1 cellular context compared by ENCODE assay signal in genomic region chr13:40146063-40146462, GRCh38.
TF ChIP-seq lines count a peak whose summit lies in the region.

No MANE protein-coding gene starts in this region.

TF ChIP-seq in WTC11, 78 proteins besides CTCF, POLR2A, EP300 and RAD21 (continued from another document):
- no peak for TF ChIP-seq PRDM15 (CRISPR knock-in tag; IDR thresholded peaks at IDR 0.05)
- TF ChIP-seq, protein P1, sequence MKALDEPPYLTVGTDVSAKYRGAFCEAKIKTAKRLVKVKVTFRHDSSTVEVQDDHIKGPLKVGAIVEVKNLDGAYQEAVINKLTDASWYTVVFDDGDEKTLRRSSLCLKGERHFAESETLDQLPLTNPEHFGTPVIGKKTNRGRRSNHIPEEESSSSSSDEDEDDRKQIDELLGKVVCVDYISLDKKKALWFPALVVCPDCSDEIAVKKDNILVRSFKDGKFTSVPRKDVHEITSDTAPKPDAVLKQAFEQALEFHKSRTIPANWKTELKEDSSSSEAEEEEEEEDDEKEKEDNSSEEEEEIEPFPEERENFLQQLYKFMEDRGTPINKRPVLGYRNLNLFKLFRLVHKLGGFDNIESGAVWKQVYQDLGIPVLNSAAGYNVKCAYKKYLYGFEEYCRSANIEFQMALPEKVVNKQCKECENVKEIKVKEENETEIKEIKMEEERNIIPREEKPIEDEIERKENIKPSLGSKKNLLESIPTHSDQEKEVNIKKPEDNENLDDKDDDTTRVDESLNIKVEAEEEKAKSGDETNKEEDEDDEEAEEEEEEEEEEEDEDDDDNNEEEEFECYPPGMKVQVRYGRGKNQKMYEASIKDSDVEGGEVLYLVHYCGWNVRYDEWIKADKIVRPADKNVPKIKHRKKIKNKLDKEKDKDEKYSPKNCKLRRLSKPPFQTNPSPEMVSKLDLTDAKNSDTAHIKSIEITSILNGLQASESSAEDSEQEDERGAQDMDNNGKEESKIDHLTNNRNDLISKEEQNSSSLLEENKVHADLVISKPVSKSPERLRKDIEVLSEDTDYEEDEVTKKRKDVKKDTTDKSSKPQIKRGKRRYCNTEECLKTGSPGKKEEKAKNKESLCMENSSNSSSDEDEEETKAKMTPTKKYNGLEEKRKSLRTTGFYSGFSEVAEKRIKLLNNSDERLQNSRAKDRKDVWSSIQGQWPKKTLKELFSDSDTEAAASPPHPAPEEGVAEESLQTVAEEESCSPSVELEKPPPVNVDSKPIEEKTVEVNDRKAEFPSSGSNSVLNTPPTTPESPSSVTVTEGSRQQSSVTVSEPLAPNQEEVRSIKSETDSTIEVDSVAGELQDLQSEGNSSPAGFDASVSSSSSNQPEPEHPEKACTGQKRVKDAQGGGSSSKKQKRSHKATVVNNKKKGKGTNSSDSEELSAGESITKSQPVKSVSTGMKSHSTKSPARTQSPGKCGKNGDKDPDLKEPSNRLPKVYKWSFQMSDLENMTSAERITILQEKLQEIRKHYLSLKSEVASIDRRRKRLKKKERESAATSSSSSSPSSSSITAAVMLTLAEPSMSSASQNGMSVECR (CRISPR knock-in tag; IDR thresholded peaks at IDR 0.05; ENCODE audit: borderline replicate concordance), result no peak
- no peak for TF ChIP-seq TEAD4 (CRISPR knock-in tag; IDR thresholded peaks at IDR 0.05)
- no peak for TF ChIP-seq RELA (CRISPR knock-in tag; IDR thresholded peaks at IDR 0.05; ENCODE audit: borderline replicate concordance)
- no peak for TF ChIP-seq HMGA2 (CRISPR knock-in tag; IDR thresholded peaks at IDR 0.05)
- no peak for TF ChIP-seq ZNF396 (CRISPR knock-in tag; IDR thresholded peaks at IDR 0.05; ENCODE audit: borderline replicate concordance)
- no peak for TF ChIP-seq GTF2I (CRISPR knock-in tag; conservative IDR thresholded peaks at IDR 0.05)
- no peak for TF ChIP-seq SMAD4 (CRISPR knock-in tag; IDR thresholded peaks at IDR 0.05)
- TF ChIP-seq ZNF232 (CRISPR knock-in tag; IDR thresholded peaks at IDR 0.05), result no peak
- TF ChIP-seq, protein P2, sequence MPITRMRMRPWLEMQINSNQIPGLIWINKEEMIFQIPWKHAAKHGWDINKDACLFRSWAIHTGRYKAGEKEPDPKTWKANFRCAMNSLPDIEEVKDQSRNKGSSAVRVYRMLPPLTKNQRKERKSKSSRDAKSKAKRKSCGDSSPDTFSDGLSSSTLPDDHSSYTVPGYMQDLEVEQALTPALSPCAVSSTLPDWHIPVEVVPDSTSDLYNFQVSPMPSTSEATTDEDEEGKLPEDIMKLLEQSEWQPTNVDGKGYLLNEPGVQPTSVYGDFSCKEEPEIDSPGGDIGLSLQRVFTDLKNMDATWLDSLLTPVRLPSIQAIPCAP (CRISPR knock-in tag; IDR thresholded peaks at IDR 0.05), result no peak
- TF ChIP-seq ZNF219 (CRISPR knock-in tag; IDR thresholded peaks at IDR 0.05; ENCODE audit: borderline replicate concordance), result no peak
- TF ChIP-seq, protein P3, sequence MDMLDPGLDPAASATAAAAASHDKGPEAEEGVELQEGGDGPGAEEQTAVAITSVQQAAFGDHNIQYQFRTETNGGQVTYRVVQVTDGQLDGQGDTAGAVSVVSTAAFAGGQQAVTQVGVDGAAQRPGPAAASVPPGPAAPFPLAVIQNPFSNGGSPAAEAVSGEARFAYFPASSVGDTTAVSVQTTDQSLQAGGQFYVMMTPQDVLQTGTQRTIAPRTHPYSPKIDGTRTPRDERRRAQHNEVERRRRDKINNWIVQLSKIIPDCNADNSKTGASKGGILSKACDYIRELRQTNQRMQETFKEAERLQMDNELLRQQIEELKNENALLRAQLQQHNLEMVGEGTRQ (CRISPR knock-in tag; IDR thresholded peaks at IDR 0.05), result no peak
- no peak for TF ChIP-seq CREB1 (CRISPR knock-in tag; IDR thresholded peaks at IDR 0.05)
- no peak for TF ChIP-seq CBFB (CRISPR knock-in tag; IDR thresholded peaks at IDR 0.05; ENCODE audit: low read depth)
- TF ChIP-seq KAT7 (CRISPR knock-in tag; IDR thresholded peaks at IDR 0.05; ENCODE audit: borderline replicate concordance), result no peak
- no peak for TF ChIP-seq NFATC4 (CRISPR knock-in tag; IDR thresholded peaks at IDR 0.05)
- no peak for TF ChIP-seq SMAD3 (CRISPR knock-in tag; IDR thresholded peaks at IDR 0.05; ENCODE audit: borderline replicate concordance)
- TF ChIP-seq, protein P4, sequence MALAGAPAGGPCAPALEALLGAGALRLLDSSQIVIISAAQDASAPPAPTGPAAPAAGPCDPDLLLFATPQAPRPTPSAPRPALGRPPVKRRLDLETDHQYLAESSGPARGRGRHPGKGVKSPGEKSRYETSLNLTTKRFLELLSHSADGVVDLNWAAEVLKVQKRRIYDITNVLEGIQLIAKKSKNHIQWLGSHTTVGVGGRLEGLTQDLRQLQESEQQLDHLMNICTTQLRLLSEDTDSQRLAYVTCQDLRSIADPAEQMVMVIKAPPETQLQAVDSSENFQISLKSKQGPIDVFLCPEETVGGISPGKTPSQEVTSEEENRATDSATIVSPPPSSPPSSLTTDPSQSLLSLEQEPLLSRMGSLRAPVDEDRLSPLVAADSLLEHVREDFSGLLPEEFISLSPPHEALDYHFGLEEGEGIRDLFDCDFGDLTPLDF (CRISPR knock-in tag; IDR thresholded peaks at IDR 0.05), result no peak
- TF ChIP-seq IRF2 (CRISPR knock-in tag; IDR thresholded peaks at IDR 0.05; ENCODE audit: borderline replicate concordance, low read depth), result no peak
